1 cellular context compared by ENCODE assay signal in the genomic region with DNA sequence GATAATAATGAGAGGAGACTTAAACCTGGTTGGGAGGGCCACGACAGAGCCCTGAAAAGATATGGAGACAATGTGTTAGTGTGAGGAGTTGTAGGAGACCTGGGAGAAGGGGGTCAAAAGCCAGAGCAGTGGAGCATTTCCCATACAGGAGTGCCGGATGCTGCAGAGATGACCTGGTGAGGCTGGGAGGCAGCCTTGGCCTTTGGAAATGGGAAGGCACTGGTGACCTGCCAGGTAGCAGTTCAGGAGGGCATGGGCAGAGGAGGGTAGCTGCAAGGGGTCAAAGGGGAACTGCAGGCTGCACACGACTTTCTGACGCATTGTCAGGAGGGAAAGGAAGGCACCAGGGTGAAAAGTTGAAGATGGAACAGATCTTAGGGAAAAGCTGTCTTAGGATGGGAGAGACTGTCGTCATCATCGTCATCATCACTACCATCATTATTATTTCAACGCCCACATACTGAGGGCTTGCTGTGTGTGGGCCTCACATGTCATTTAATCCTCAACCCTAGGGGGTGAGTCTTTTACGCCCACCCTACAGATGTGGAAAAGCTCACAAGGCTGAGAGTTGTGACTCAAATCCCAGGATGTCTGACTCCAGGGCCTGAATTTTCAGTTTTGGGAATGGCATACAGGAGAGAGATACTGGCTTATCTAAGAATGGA.
TF ChIP-seq lines count a peak whose summit lies in the region.

No MANE protein-coding gene starts in this region.

TF ChIP-seq in GM23338, 12 proteins besides CTCF, POLR2A, EP300 and RAD21:
- TF ChIP-seq NANOG (IDR thresholded peaks at IDR 0.05; ENCODE audit: borderline replicate concordance) = no peak
TF ChIP-seq in GM23338: peak in this region for 0.
